Comparison of ENCODE assay signal across 2 cellular contexts in the genomic region with DNA sequence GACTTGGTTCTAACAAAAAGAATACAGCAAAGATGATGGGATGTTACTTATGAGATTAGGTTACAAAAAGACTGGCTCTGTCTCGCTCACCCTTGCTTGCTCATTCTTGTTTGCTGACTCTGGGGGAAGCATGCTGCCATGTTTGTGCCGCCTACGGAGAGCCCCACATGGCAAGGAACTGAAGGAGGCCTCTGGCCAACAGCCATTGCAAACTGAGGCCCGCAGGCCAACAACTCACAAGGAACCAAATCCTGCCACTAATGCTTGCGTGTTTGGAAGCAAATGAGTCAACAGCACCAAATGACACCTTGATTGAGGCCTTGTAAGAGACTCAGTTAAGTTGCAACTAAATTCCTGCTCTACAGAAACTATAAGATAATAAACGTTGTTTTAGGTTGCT.
TF ChIP-seq lines count a peak whose summit lies in the region.

No MANE protein-coding gene starts in this region.

TF ChIP-seq in HepG2, 621 proteins besides CTCF, POLR2A, EP300 and RAD21:
- TF ChIP-seq, protein P1, sequence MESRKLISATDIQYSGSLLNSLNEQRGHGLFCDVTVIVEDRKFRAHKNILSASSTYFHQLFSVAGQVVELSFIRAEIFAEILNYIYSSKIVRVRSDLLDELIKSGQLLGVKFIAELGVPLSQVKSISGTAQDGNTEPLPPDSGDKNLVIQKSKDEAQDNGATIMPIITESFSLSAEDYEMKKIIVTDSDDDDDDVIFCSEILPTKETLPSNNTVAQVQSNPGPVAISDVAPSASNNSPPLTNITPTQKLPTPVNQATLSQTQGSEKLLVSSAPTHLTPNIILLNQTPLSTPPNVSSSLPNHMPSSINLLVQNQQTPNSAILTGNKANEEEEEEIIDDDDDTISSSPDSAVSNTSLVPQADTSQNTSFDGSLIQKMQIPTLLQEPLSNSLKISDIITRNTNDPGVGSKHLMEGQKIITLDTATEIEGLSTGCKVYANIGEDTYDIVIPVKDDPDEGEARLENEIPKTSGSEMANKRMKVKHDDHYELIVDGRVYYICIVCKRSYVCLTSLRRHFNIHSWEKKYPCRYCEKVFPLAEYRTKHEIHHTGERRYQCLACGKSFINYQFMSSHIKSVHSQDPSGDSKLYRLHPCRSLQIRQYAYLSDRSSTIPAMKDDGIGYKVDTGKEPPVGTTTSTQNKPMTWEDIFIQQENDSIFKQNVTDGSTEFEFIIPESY (CRISPR knock-in tag; IDR thresholded peaks at IDR 0.05) = 0 out of 2 replicates have a peak, but pooled peaks have one; percentile 49
- TF ChIP-seq, protein P2, sequence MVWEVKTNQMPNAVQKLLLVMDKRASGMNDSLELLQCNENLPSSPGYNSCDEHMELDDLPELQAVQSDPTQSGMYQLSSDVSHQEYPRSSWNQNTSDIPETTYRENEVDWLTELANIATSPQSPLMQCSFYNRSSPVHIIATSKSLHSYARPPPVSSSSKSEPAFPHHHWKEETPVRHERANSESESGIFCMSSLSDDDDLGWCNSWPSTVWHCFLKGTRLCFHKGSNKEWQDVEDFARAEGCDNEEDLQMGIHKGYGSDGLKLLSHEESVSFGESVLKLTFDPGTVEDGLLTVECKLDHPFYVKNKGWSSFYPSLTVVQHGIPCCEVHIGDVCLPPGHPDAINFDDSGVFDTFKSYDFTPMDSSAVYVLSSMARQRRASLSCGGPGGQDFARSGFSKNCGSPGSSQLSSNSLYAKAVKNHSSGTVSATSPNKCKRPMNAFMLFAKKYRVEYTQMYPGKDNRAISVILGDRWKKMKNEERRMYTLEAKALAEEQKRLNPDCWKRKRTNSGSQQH (CRISPR knock-in tag; IDR thresholded peaks at IDR 0.05; ENCODE audit: low read depth) = no peak

TF ChIP-seq in H1, 55 proteins besides CTCF, POLR2A, EP300 and RAD21:
- TF ChIP-seq GTF2F1 (IDR thresholded peaks at IDR 0.05; ENCODE audit: borderline replicate concordance, low read depth, low read length) (no peak), SAP30 (IDR thresholded peaks at IDR 0.05; ENCODE audit: insufficient read depth, insufficient replicate concordance, low read length) (no peak), EZH2 (IDR thresholded peaks at IDR 0.05; ENCODE audit: low read depth, low read length, severe bottlenecking) (no peak), YY1 (IDR thresholded peaks at IDR 0.05; ENCODE audit: low read depth, low read length) (no peak), JUND (IDR thresholded peaks at IDR 0.05; ENCODE audit: low read length) (no peak), BACH1 (IDR thresholded peaks at IDR 0.05; ENCODE audit: low read length) (no peak), CEBPB (IDR thresholded peaks at IDR 0.05; ENCODE audit: low read depth, low read length) (no peak), TBP (IDR thresholded peaks at IDR 0.05; ENCODE audit: low read depth, low read length) (no peak), CTBP2 (IDR thresholded peaks at IDR 0.05; ENCODE audit: borderline replicate concordance, insufficient read depth, insufficient read length, low read length) (no peak), CREB1 (IDR thresholded peaks at IDR 0.05) (no peak), CHD2 (IDR thresholded peaks at IDR 0.05; ENCODE audit: low read length) (no peak), PHF8 (conservative IDR thresholded peaks at IDR 0.05; ENCODE audit: low read depth, low read length) (no peak), CHD1 (IDR thresholded peaks at IDR 0.05; ENCODE audit: low read depth, low read length) (no peak), KDM5A (IDR thresholded peaks at IDR 0.05; ENCODE audit: low read length) (no peak), HDAC2 (IDR thresholded peaks at IDR 0.05; ENCODE audit: borderline replicate concordance in 1 of 2, low read depth in 2 of 2, low read length in 2 of 2) (no peak), SP4 (IDR thresholded peaks at IDR 0.05; ENCODE audit: low read length) (no peak), KDM1A (IDR thresholded peaks at IDR 0.05; ENCODE audit: borderline replicate concordance, low read length) (no peak)
- TF ChIP-seq, protein P3, sequence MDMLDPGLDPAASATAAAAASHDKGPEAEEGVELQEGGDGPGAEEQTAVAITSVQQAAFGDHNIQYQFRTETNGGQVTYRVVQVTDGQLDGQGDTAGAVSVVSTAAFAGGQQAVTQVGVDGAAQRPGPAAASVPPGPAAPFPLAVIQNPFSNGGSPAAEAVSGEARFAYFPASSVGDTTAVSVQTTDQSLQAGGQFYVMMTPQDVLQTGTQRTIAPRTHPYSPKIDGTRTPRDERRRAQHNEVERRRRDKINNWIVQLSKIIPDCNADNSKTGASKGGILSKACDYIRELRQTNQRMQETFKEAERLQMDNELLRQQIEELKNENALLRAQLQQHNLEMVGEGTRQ (IDR thresholded peaks at IDR 0.05; ENCODE audit: low read length) = no peak
- TF ChIP-seq, protein P4, sequence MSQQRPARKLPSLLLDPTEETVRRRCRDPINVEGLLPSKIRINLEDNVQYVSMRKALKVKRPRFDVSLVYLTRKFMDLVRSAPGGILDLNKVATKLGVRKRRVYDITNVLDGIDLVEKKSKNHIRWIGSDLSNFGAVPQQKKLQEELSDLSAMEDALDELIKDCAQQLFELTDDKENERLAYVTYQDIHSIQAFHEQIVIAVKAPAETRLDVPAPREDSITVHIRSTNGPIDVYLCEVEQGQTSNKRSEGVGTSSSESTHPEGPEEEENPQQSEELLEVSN (IDR thresholded peaks at IDR 0.05) = no peak
